35 cellular contexts compared by ENCODE assay signal in the genomic region with DNA sequence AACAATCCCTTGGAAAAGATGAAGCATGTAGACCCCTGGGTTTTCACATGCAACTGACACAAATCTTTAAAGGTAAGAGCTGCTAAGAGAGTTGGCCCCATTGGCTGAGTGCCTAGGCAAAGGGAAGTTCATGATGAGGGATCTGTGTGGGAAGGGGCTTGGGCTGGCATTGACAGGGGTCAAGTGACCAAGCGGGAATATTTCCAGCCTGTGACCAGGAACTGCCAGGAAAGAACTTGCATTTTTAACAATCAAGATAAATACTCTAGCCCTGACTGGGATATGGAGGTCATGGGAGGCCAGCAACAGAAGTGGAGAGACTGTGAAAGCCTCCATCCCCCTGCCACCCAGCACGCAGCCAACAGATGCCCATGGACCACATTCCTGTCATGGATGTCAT.
"Had no signal": no experiment of that assay in that cellular context is flagged by ENCODE, and none has a peak within 500 bp of the region (broad histone marks: within the 10 kb centered on the region; RNA-seq: fewer than 3 reads in every experiment).

No MANE protein-coding gene starts in this region.

- H3K27me3 ChIP-seq: MG63 had no signal

- H3K4me3 ChIP-seq: MG63 had no signal

- H3K9me3 ChIP-seq: MG63 had no signal

- H3K36me3 ChIP-seq: MG63 had no signal

- H3K27ac ChIP-seq: KMS-11 had no signal

- DNase-seq: Karpas-422, Kasumi-1, KBM-7, KG1, MG63, MM.1S, MV-4-11, NCI-H1048, NCI-H1092, NCI-H1092 treated with DMSO at 0.1 percent for 48 hours, NCI-H1105, NCI-H1105 treated with DMSO at 0.1 percent for 48 hours, NCI-H1417, NCI-H1417 treated with DMSO at 0.1 percent for 48 hours, NCI-H1436, NCI-H1436 treated with DMSO at 0.1 percent for 48 hours, NCI-H146, NCI-H1694, NCI-H1694 treated with DMSO at 0.1 percent for 48 hours, NCI-H187, NCI-H187 treated with DMSO at 0.1 percent for 48 hours, NCI-H1930, NCI-H2029, NCI-H2029 treated with DMSO at 0.1 percent for 48 hours, NCI-H2081, NCI-H2081 treated with DMSO at 0.1 percent for 48 hours, NCI-H2107, NCI-H2171, NCI-H2171 treated with DMSO at 0.1 percent for 48 hours, NCI-H2227 treated with DMSO at 0.1 percent for 48 hours, NCI-H226, NCI-H345, NCI-H446, NCI-H446 treated with DMSO at 0.1 percent for 48 hours had no signal
